Comparison of ENCODE assay signal across 26 cellular contexts in genomic region chr6:12293234-12293930, GRCh38. TPM values are rescaled to one million over a fixed set of nuclear protein-coding genes. Genes with fewer than 3 reads are reported as not detected.
DNase-seq lines count a peak whose midpoint lies in the region; ATAC-seq, FAIRE-seq and TF ChIP-seq lines count a peak whose summit lies in the region.
"Had no signal": no experiment of that assay in that cellular context is flagged by ENCODE, and none has a peak within 500 bp of the region (broad histone marks: within the 10 kb centered on the region; RNA-seq: fewer than 3 reads in every experiment).

No MANE protein-coding gene starts in this region.

- H3K4me3 Mint-ChIP-seq in MCF 10A (ENCODE audit: unreplicated experiment): no peak overlapping the region
- H3K4me3 Mint-ChIP-seq: activated B cell treated with CpG ODN at 0.5 μM for 24 hours; activated CD4-positive, alpha-beta memory T cell treated with anti-CD3 and anti-CD28 coated beads, Interleukin-2, amount 10 ng/mL, durations not matched to agents 7 days and 5 days; activated naive CD8-positive, alpha-beta T cell treated with anti-CD3 and anti-CD28 coated beads for 36 hours; T-helper 17 cell had no signal

- peaks cover 26% of the 10 kb centered on the region for H3K4me1 ChIP-seq in mammary epithelial cell (ENCODE audit: insufficient read depth, low read length)
- H3K4me1 ChIP-seq in tibial nerve: peaks cover 0 to 23% (median 0%) of the 10 kb centered on the region in 4 donors
- H3K4me1 ChIP-seq: SJCRH30 had no signal

- peak overlapping the region; percentile 95 for H3K27ac Mint-ChIP-seq in MCF 10A (ENCODE audit: low read depth, unreplicated experiment)
- H3K27ac Mint-ChIP-seq: activated B cell treated with CpG ODN at 0.5 μM for 24 hours; activated CD4-positive, alpha-beta memory T cell treated with anti-CD3 and anti-CD28 coated beads, Interleukin-2, amount 10 ng/mL, durations not matched to agents 7 days and 5 days; activated naive CD8-positive, alpha-beta T cell treated with anti-CD3 and anti-CD28 coated beads for 36 hours; T-helper 17 cell had no signal

- H3K79me2 ChIP-seq in mammary epithelial cell (ENCODE audit: insufficient read depth, low read length): peaks cover 12% of the 10 kb centered on the region

- BruUV-seq in MCF 10A (replicated peaks; lab: Mats Ljungman, UMichigan): no TSS peak
- no TSS peak for BruUV-seq in mammary epithelial cell (replicated peaks; lab: Mats Ljungman, UMichigan)

- H3K4me3 ChIP-seq in mammary epithelial cell (replicated peaks in 1 of 3; ENCODE audit: insufficient read depth in 1 of 3, low read depth in 2 of 3, low read length in 3 of 3) (no peak overlapping the region), tibial nerve (peak overlapping the region in 2 of 4 donors; percentile 32 to 48)
- H3K4me3 ChIP-seq: SJCRH30 had no signal

- no peak overlapping the region for H3K9ac ChIP-seq in mammary epithelial cell (ENCODE audit: insufficient read depth, low read length)

- H2AFZ ChIP-seq in mammary epithelial cell (ENCODE audit: low read depth, low read length): no peak overlapping the region

- no peaks in the 10 kb centered on the region for H4K20me1 ChIP-seq in mammary epithelial cell (ENCODE audit: insufficient read depth, low read length)

- TF ChIP-seq POLR2A in tibial nerve (IDR thresholded peaks at IDR 0.05) (no peak), GM12891 (IDR thresholded peaks at IDR 0.05; ENCODE audit: low read depth, low read length) (no peak)

- H3K36me3 Mint-ChIP-seq in MCF 10A (ENCODE audit: insufficient read depth, unreplicated experiment): peaks cover 33% of the 10 kb centered on the region
- H3K36me3 Mint-ChIP-seq: activated naive CD8-positive, alpha-beta T cell treated with anti-CD3 and anti-CD28 coated beads for 36 hours had no signal

- WGBS in mammary epithelial cell (ENCODE audit: low coverage, missing lambda C conversion rate): 86% methylated on average over 4 of the region's 4 CpGs
- WGBS in tibial nerve, 2 donors: 76 to 78% methylated on average over 4 of the region's 4 CpGs

- H3K36me3 ChIP-seq in mammary epithelial cell (ENCODE audit: insufficient read depth, low read length) (peaks cover 4% of the 10 kb centered on the region), tibial nerve (peaks cover 0 to 3% (median 0%) of the 10 kb centered on the region in 3 donors)
- H3K36me3 ChIP-seq: sigmoid colon, SJCRH30 had no signal

- H3K9me3 Mint-ChIP-seq in MCF 10A (ENCODE audit: unreplicated experiment): no peaks in the 10 kb centered on the region
- H3K9me3 Mint-ChIP-seq: activated B cell treated with CpG ODN at 0.5 μM for 24 hours; activated CD4-positive, alpha-beta memory T cell treated with anti-CD3 and anti-CD28 coated beads, Interleukin-2, amount 10 ng/mL, durations not matched to agents 7 days and 5 days; activated naive CD8-positive, alpha-beta T cell treated with anti-CD3 and anti-CD28 coated beads for 36 hours had no signal

- intact Hi-C loops in MCF 10A (cut with micrococcal nuclease): loop anchor here (2.0 to 5.0 kb wide), 2 partner anchors 281 to 601 kb away; partner anchors contain the start of gene HIVEP1
- intact Hi-C loops in mammary epithelial cell (cut with micrococcal nuclease): loop anchor here (2.0 kb wide), 1 partner anchor 601 kb away; no protein-coding TSS in a partner anchor

- CTCF ChIA-PET in MCF 10A (lab: Yijun Ruan, JAX): interaction anchor here (0.7 to 7.3 kb wide), 6 partner anchors 8 to 313 kb away, joined by 3 to 197 read pairs (median 27); no protein-coding TSS in a partner anchor
- CTCF ChIA-PET in mammary epithelial cell (lab: Charles Lee; ENCODE audit: low non-redundant PET): interaction anchor here (0.5 kb wide), 1 partner anchor 129 kb away, joined by 3 read pairs; no protein-coding TSS in a partner anchor

- no peak for TF ChIP-seq CTCF in MCF 10A (IDR thresholded peaks at IDR 0.05; ENCODE audit: unreplicated experiment)
- TF ChIP-seq CTCF in mammary epithelial cell (conservative IDR thresholded peaks at IDR 0.05 in 1 of 2, IDR thresholded peaks at IDR 0.05 in 1 of 2; ENCODE audit: extremely low read depth in 1 of 2, insufficient read depth in 1 of 2, low read depth in 1 of 2, low read length in 2 of 2): no peak
- TF ChIP-seq CTCF in tibial nerve (IDR thresholded peaks at IDR 0.05): no peak

- in situ Hi-C loops in mammary epithelial cell (cut with MboI; ENCODE audit: low sequenced_read_pairs in 2 of 2): loop anchor here in 1 of 2 donors (5.0 to 10.0 kb wide), 2 partner anchors 181 to 304 kb away; no protein-coding TSS in a partner anchor

- H3K9me3 ChIP-seq in mammary epithelial cell (replicated peaks; ENCODE audit: insufficient read depth, low read length): no peaks in the 10 kb centered on the region
- H3K9me3 ChIP-seq in tibial nerve: no peaks in the 10 kb centered on the region
- H3K9me3 ChIP-seq: BLaER1 treated with 17β-estradiol and CSF1 and Interleukin-3, amounts not matched to agents 10 nM and 100 nM; sigmoid colon; SJCRH30 had no signal

- TF ChIP-seq EP300 in tibial nerve (IDR thresholded peaks at IDR 0.05): no peak

- dilution Hi-C loops in mammary epithelial cell (cut with HindIII; ENCODE audit: low sequenced_read_pairs): loop anchor here (10.0 kb wide), 1 partner anchor 191 kb away; no protein-coding TSS in a partner anchor

- no peaks in the 10 kb centered on the region for H3K27me3 Mint-ChIP-seq in MCF 10A (ENCODE audit: insufficient read depth, unreplicated experiment)

- DNase-seq in MCF 10A (ENCODE audit: unreplicated experiment) (no peak), mammary epithelial cell (no peak), dermis blood vessel endothelial cell (peak; percentile 27), kidney tubule cell (ENCODE audit: low spot score) (peak; percentile 30), tibial nerve (ENCODE audit: low spot score in 2 of 2) (no peak), GM12891 (ENCODE audit: insufficient read length, low spot score) (no peak), superior temporal gyrus (ENCODE audit: extremely low spot score) (no peak)
- DNase-seq: 8988T; activated B cell treated with CpG ODN at 0.5 μM for 24 hours; activated CD4-positive, alpha-beta memory T cell treated with anti-CD3 and anti-CD28 coated beads, Interleukin-2, amount 10 ng/mL, durations not matched to agents 7 days and 5 days; activated naive CD8-positive, alpha-beta T cell treated with anti-CD3 and anti-CD28 coated beads for 36 hours; activated T-cell treated with anti-CD3 and anti-CD28 coated beads, Interleukin-2, amount 50 U/mL, for 48 hours; Karpas-422; NCI-H1092 treated with DMSO at 0.1 percent for 48 hours; NCI-H526; sigmoid colon; SJCRH30; stimulated activated CD4-positive, alpha-beta T cell treated with anti-CD3 and anti-CD28 coated beads, Interleukin-2, amount 100 ng/mL, for 24 hours; T-helper 17 cell had no signal

- peaks cover 68% of the 10 kb centered on the region for H3K4me1 Mint-ChIP-seq in MCF 10A (ENCODE audit: insufficient read depth, unreplicated experiment)

- no peak for FAIRE-seq in GM12891 (lab: Jason Lieb, UNC)
- FAIRE-seq: bronchial epithelial cell, G401.6, GM12892 had no signal

- POLR2A ChIA-PET in MCF 10A (lab: Yijun Ruan, JAX): interaction anchor here (1.1 to 21.2 kb wide), 8 partner anchors 11 to 311 kb away, joined by 4 to 371 read pairs (median 6); no protein-coding TSS in a partner anchor

- H3K27me3 ChIP-seq in mammary epithelial cell (ENCODE audit: insufficient read depth, low read length) (no peaks in the 10 kb centered on the region), tibial nerve (peaks cover 0 to 22% of the 10 kb centered on the region in 2 donors)
- H3K27me3 ChIP-seq: sigmoid colon, SJCRH30 had no signal

- H3K27ac ChIP-seq in mammary epithelial cell (ENCODE audit: insufficient read depth, low read depth, low read length) (no peak overlapping the region), tibial nerve (peak overlapping the region in 3 of 4 donors; percentile 9 to 84 (median 46))
- H3K27ac ChIP-seq: sigmoid colon, SJCRH30 had no signal

- no peak overlapping the region for H3K4me2 ChIP-seq in mammary epithelial cell (ENCODE audit: insufficient read depth, low read depth, low read length)

- no peak for ATAC-seq in HG02798 (IDR thresholded peaks at IDR 0.05; ENCODE audit: poor library complexity, unreplicated experiment)
- ATAC-seq: left lobe of liver, T-helper 17 cell had no signal

TF ChIP-seq in GM12891, 5 proteins besides CTCF, POLR2A, EP300 and RAD21:
- TF ChIP-seq POU2F2 (IDR thresholded peaks at IDR 0.05; ENCODE audit: low read depth, low read length) (no peak), TAF1 (IDR thresholded peaks at IDR 0.05; ENCODE audit: low read depth, low read length) (no peak), SPI1 (IDR thresholded peaks at IDR 0.05; ENCODE audit: low read depth, low read length) (no peak), PAX5 (IDR thresholded peaks at IDR 0.05; ENCODE audit: insufficient read depth, low read length, severe bottlenecking) (no peak), POLR2AphosphoS5 (IDR thresholded peaks at IDR 0.05; ENCODE audit: low read depth, low read length) (no peak)

RNA-seq across cellular contexts. Expression of gene EDN1, which starts 3.2 kb away (rescaled TPM):
- total RNA-seq in MCF 10A (2022): 1.2 and 2.7 TPM in 2 replicates
- 10 to 100 TPM in 1 of 2 donors, 1 to 10 TPM in 1; 8.9 to 11.3 TPM for total RNA-seq in mammary epithelial cell
- polyA plus RNA-seq in mammary epithelial cell: 2.5 TPM
- polyA minus RNA-seq in mammary epithelial cell: 0.78 TPM
- 247 and 438 TPM in 2 replicates for total RNA-seq in dermis blood vessel endothelial cell
- total RNA-seq in tibial nerve: 10 to 100 TPM; 18.2 to 48.8 (median 38.3) TPM
- polyA plus RNA-seq in GM12891 (2012; ENCODE audit: low read depth, missing spikeins): 0.65 TPM
- total RNA-seq: activated naive CD8-positive, alpha-beta T cell treated with anti-CD3 and anti-CD28 coated beads for 36 hours; OCI-LY7 had no signal

Comparison
In these comparisons a context has a peak if more than half of its experiments do, and no peak if none do; other contexts are left out.
1. DNase-seq: peak in dermis blood vessel endothelial cell (single experiment) and kidney tubule cell (single experiment); none in MCF 10A (single experiment), mammary epithelial cell (single experiment), tibial nerve (0 of 2), GM12891 (single experiment) and superior temporal gyrus (single experiment).